In genomic region chr2:174918886-174919526, GRCh38 we compare ENCODE assay signal across 18 cellular contexts.
DNase-seq lines count a peak whose midpoint lies in the region; ATAC-seq, FAIRE-seq and TF ChIP-seq lines count a peak whose summit lies in the region.
"Had no signal": no experiment of that assay in that cellular context is flagged by ENCODE, and none has a peak within 500 bp of the region (broad histone marks: within the 10 kb centered on the region; RNA-seq: fewer than 3 reads in every experiment).

No MANE protein-coding gene starts in this region.

- peaks cover under 1% of the 10 kb centered on the region; the same call in 1 of the 2 replicates for H3K36me3 ChIP-seq in GM23338 (ENCODE audit: insufficient read depth)
- peaks cover 0 to 5% of the 10 kb centered on the region in 2 experiments for H3K36me3 ChIP-seq in trophoblast cell (ENCODE audit: control insufficient read depth in 1 of 2, insufficient read depth in 2 of 2, low read length in 2 of 2)
- no peaks in the 10 kb centered on the region for H3K36me3 ChIP-seq in BE2C

- peak; percentile 4 for FAIRE-seq in HTR-8/SVneo (lab: Jason Lieb, UNC)
- FAIRE-seq: A204.1, D721Med, GM12892, GM19239, H54 had no signal

- H2BK5ac ChIP-seq in trophoblast cell (ENCODE audit: low read depth, low read length, poor library complexity), result no peak overlapping the region

- H3K9me2 ChIP-seq in GM23338 (ENCODE audit: insufficient read depth), result no peaks in the 10 kb centered on the region

- no peaks in the 10 kb centered on the region for H3K79me1 ChIP-seq in trophoblast cell (ENCODE audit: low read length)

- H4K12ac ChIP-seq in trophoblast cell (ENCODE audit: low read depth, low read length), result no peak overlapping the region

- DNase-seq in GM23338 (ENCODE audit: low spot score), result no peak
- no peak for DNase-seq in HTR-8/SVneo (ENCODE audit: insufficient read length, low spot score)
- peak; percentile 40 for DNase-seq in kidney tubule cell (ENCODE audit: low spot score)
- DNase-seq in trophoblast cell, result peak in 1 of 2 donors; percentile 56
- no peak for DNase-seq in BE2C
- no peak for DNase-seq in NCI-H1092 (lab: John Stamatoyannopoulos, UW)
- DNase-seq in NCI-H345 (lab: John Stamatoyannopoulos, UW), result no peak
- DNase-seq: CD8-positive, alpha-beta T cell; COR-L47; DMS153; DND-41; GDM1 had no signal

- no peak overlapping the region for H3K18ac ChIP-seq in trophoblast cell (ENCODE audit: low read length)

- no peak overlapping the region for H2BK12ac ChIP-seq in trophoblast cell (ENCODE audit: low read length)

- no peak overlapping the region for H3K9ac ChIP-seq in trophoblast cell (ENCODE audit: low read length)

- no CpG with 5 or more reads among the region's 1 CpG for WGBS in trophoblast cell (ENCODE audit: extremely low coverage, insufficient coverage, insufficient read length)

- H3K79me2 ChIP-seq in GM23338 (replicated peaks; ENCODE audit: insufficient read depth), result no peaks in the 10 kb centered on the region
- H3K79me2 ChIP-seq in trophoblast cell (ENCODE audit: control insufficient read depth, insufficient read depth, low read length, poor library complexity), result no peaks in the 10 kb centered on the region

- no peak overlapping the region for H4K91ac ChIP-seq in trophoblast cell (ENCODE audit: low read depth, low read length)

- H3K27ac Mint-ChIP-seq in GM23338, result no peak overlapping the region
- H3K27ac Mint-ChIP-seq: CD14-positive monocyte; CD8-positive, alpha-beta T cell had no signal

- H3K27ac ChIP-seq in GM23338 (ENCODE audit: low read depth), result peak overlapping the region; percentile 50; the same call in 1 of the 2 replicates
- H3K27ac ChIP-seq in trophoblast cell (ENCODE audit: low read depth, low read length), result no peak overlapping the region

- no peak for TF ChIP-seq CTCF in GM23338 (conservative IDR thresholded peaks at IDR 0.05; ENCODE audit: low read depth in 2 of 2)
- TF ChIP-seq CTCF in BE2C (IDR thresholded peaks at IDR 0.05; ENCODE audit: low read depth, low read length), result no peak

- H3K4me3 Mint-ChIP-seq in GM23338, result no peak overlapping the region
- H3K4me3 Mint-ChIP-seq: CD14-positive monocyte; CD8-positive, alpha-beta T cell had no signal

- H4K20me1 ChIP-seq in GM23338 (replicated peaks; ENCODE audit: insufficient read depth), result no peaks in the 10 kb centered on the region

- no peak overlapping the region for H2AK5ac ChIP-seq in trophoblast cell (ENCODE audit: low read length)

- no peak overlapping the region for H2BK120ac ChIP-seq in trophoblast cell (ENCODE audit: insufficient read depth, low read length, poor library complexity)

- H3K9me3 Mint-ChIP-seq in GM23338, result peaks cover 8% of the 10 kb centered on the region
- H3K9me3 Mint-ChIP-seq: CD8-positive, alpha-beta T cell had no signal

- no peaks in the 10 kb centered on the region for H3K27me3 ChIP-seq in GM23338 (ENCODE audit: insufficient read depth)
- no peaks in the 10 kb centered on the region for H3K27me3 ChIP-seq in trophoblast cell (ENCODE audit: insufficient read depth, low read length)
- H3K27me3 ChIP-seq in BE2C, result no peaks in the 10 kb centered on the region

- no peak overlapping the region for H4K8ac ChIP-seq in trophoblast cell (ENCODE audit: low read depth, low read length)

- peaks cover 5% of the 10 kb centered on the region for H3K27me3 Mint-ChIP-seq in GM23338 (ENCODE audit: insufficient read depth, low read depth, poor library complexity)

- H3K4ac ChIP-seq in trophoblast cell (ENCODE audit: low read depth, low read length), result no peak overlapping the region

- H3K4me2 ChIP-seq in GM23338, result no peak overlapping the region
- H3K4me2 ChIP-seq in trophoblast cell (ENCODE audit: low read length), result peak overlapping the region; percentile 9

- no peak overlapping the region for H3K14ac ChIP-seq in trophoblast cell (ENCODE audit: low read length)

- H2AFZ ChIP-seq in GM23338 (no peak overlapping the region), trophoblast cell (ENCODE audit: insufficient read depth, low read length, poor library complexity) (no peak overlapping the region)

- H3K9me3 ChIP-seq in trophoblast cell (ENCODE audit: insufficient read depth, low read depth, low read length), result no peaks in the 10 kb centered on the region
- H3K9me3 ChIP-seq in BE2C, result no peaks in the 10 kb centered on the region

- ATAC-seq in GM23338, result no peak
- ATAC-seq: CD8-positive, alpha-beta T cell had no signal

- no peaks in the 10 kb centered on the region for H3F3A ChIP-seq in GM23338 (replicated peaks; ENCODE audit: low read depth)

- peaks cover 27% of the 10 kb centered on the region for H3K4me1 Mint-ChIP-seq in GM23338

- H3K23ac ChIP-seq in trophoblast cell (ENCODE audit: low read length), result no peak overlapping the region

- peaks cover 17% of the 10 kb centered on the region for H3K4me1 ChIP-seq in GM23338 (ENCODE audit: insufficient read depth)
- H3K4me1 ChIP-seq in trophoblast cell (ENCODE audit: control insufficient read depth in 1 of 2, insufficient read depth in 2 of 2, low read length in 2 of 2), result no peaks in the 10 kb centered on the region
- 0 out of 2 replicates have a peak, but pooled peaks cover 4% of the 10 kb centered on the region for H3K4me1 ChIP-seq in BE2C

- H3K36me3 Mint-ChIP-seq in GM23338 (ENCODE audit: low read depth), result peaks cover 53% of the 10 kb centered on the region
- H3K36me3 Mint-ChIP-seq: CD14-positive monocyte; CD8-positive, alpha-beta T cell had no signal

- H3K4me3 ChIP-seq in GM23338 (no peak overlapping the region), trophoblast cell (ENCODE audit: low read depth, low read length) (no peak overlapping the region), BE2C (ENCODE audit: low read depth, low read length) (no peak overlapping the region)

TF ChIP-seq in GM23338, 12 proteins besides CTCF, POLR2A, EP300 and RAD21:
- TF ChIP-seq ZNF331 (CRISPR knock-in tag; IDR thresholded peaks at IDR 0.05; ENCODE audit: low read depth), result no peak
